In genomic region chr16:28052274-28053128, GRCh38 we compare ENCODE assay signal across 29 cellular contexts. TPM values are rescaled to one million over a fixed set of nuclear protein-coding genes. Genes with fewer than 3 reads are reported as not detected.
"Had no signal": no experiment of that assay in that cellular context is flagged by ENCODE, and none has a peak within 500 bp of the region (broad histone marks: within the 10 kb centered on the region; RNA-seq: fewer than 3 reads in every experiment).

No MANE protein-coding gene starts in this region.

- H3K4me1 ChIP-seq: neural progenitor cell, pancreas, psoas muscle, right lobe of liver, sigmoid colon, suprapubic skin, testis, tibial artery, transverse colon, vagina had no signal

- H2AFZ ChIP-seq: neural progenitor cell had no signal

- DNase-seq: naive B cell; naive thymus-derived CD8-positive, alpha-beta T cell; occipital lobe; pancreas; psoas muscle; right cardiac atrium; right lobe of liver; sigmoid colon; small intestine; stimulated activated CD4-positive, alpha-beta T cell treated with anti-CD3 and anti-CD28 coated beads, Interleukin-12 subunit alpha, Interleukin-12 subunit beta, amount 100 ng/mL, for 4 hours; stimulated activated CD4-positive, alpha-beta T cell treated with anti-CD3 and anti-CD28 coated beads, Interleukin-1b, Interleukin-23, amount 100 ng/mL, for 48 hours; stimulated activated CD4-positive, alpha-beta T cell treated with anti-CD3 and anti-CD28 coated beads, Interleukin-4, amount 100 ng/mL, for 1 hour; stimulated activated CD4-positive, alpha-beta T cell treated with anti-CD3 and anti-CD28 coated beads, Interleukin-4, amount 100 ng/mL, for 4 hours; stimulated activated CD8-positive, alpha-beta memory T cell treated with anti-CD3 and anti-CD28 coated beads, Interleukin-4, amount 100 ng/mL, for 48 hours; stimulated activated naive CD4-positive, alpha-beta T cell; stimulated activated naive CD8-positive, alpha-beta T cell treated with anti-CD3 and anti-CD28 coated beads, Interleukin-15, amount 100 ng/mL, for 72 hours; stimulated activated naive CD8-positive, alpha-beta T cell treated with anti-CD3 and anti-CD28 coated beads, Interleukin-15, Interleukin-2, amounts not matched to agents 100 U/mL and 50 U/mL, for 24 hours; substantia nigra; testis; tibial artery; transverse colon had no signal

- H3K36me3 ChIP-seq: neural progenitor cell, pancreas, right lobe of liver, sigmoid colon, suprapubic skin, tibial artery, transverse colon, vagina had no signal

- H3K9me3 ChIP-seq: pancreas, psoas muscle, right lobe of liver, suprapubic skin, testis had no signal

- H3K4me2 ChIP-seq: neural progenitor cell had no signal

- FAIRE-seq: pancreas, small intestine, urothelium cell line had no signal

- H3K9ac ChIP-seq: neural progenitor cell had no signal

- H3K27ac ChIP-seq: neural progenitor cell, pancreas, psoas muscle, right lobe of liver, sigmoid colon, suprapubic skin, testis, tibial artery, transverse colon, vagina had no signal

- H3K27me3 ChIP-seq: pancreas, right lobe of liver, testis, vagina had no signal

- ATAC-seq: naive thymus-derived CD8-positive, alpha-beta T cell; pancreas; psoas muscle; stimulated activated memory B cell treated with anti-CD40 and anti-IgM and Interleukin-4, amounts not matched to agents 10 μg/mL and 1 μg/mL and 100 μg/mL, for 72 hours; stimulated activated naive CD8-positive, alpha-beta T cell treated with anti-CD3 and anti-CD28 coated beads, Interleukin-15, amount 100 ng/mL, for 72 hours; stimulated activated naive CD8-positive, alpha-beta T cell treated with anti-CD3 and anti-CD28 coated beads, Interleukin-15, Interleukin-2, amounts not matched to agents 100 U/mL and 50 U/mL, for 24 hours had no signal

- H3K4me3 ChIP-seq: neural progenitor cell, pancreas, psoas muscle, right lobe of liver, sigmoid colon, suprapubic skin, testis, tibial artery, transverse colon, vagina had no signal

RNA-seq across cellular contexts. Expression of gene GSG1L, which starts 11.0 kb away (rescaled TPM):
- total RNA-seq: naive thymus-derived CD8-positive, alpha-beta T cell; natural killer cell treated with Interleukin-12 subunit alpha and Interleukin-12 subunit beta and Interleukin-15 and Interleukin-18, amount 100 ng/mL, for 72 hours; osteocyte; renal cortical epithelial cell; transverse colon; vagina had no signal
- polyA plus RNA-seq: naive thymus-derived CD8-positive, alpha-beta T cell had no signal
